ENCODE assay signal across 27 cellular contexts in the genomic region with DNA sequence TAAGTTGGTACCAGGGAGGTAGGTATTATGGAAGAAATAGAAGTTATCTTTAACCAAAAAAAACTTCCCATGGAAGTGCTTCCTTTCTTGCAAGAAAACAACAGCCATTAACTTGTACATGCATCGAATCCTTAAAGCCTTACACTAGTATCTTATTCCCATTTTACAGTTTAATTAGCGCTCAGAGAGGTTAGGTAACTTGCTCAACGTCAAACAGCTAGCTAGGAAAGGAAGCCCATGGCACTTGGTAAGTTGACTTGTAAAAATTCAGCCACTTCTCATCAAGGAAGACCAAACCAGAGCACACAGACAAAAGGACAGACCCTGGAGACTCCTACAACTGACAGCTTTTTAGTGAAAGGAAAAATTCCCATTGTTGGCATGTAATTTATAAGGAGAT.
"Had no signal": no experiment of that assay in that cellular context is flagged by ENCODE, and none has a peak within 500 bp of the region (broad histone marks: within the 10 kb centered on the region; RNA-seq: fewer than 3 reads in every experiment).

No MANE protein-coding gene starts in this region.

- H3K4me3 Mint-ChIP-seq: activated CD4-positive, alpha-beta memory T cell treated with anti-CD3 and anti-CD28 coated beads for 36 hours; activated CD8-positive, alpha-beta memory T cell treated with anti-CD3 and anti-CD28 coated beads, Interleukin-2, amount 10 ng/mL, durations not matched to agents 7 days and 5 days; activated CD8-positive, alpha-beta T cell treated with anti-CD3 and anti-CD28 coated beads, Interleukin-2, amount 10 ng/mL, durations not matched to agents 7 days and 5 days; activated naive CD4-positive, alpha-beta T cell treated with anti-CD3 and anti-CD28 coated beads for 36 hours; activated naive CD4-positive, alpha-beta T cell treated with anti-CD3 and anti-CD28 coated beads, Interleukin-2, amount 50 U/mL, for 24 hours; activated naive CD8-positive, alpha-beta T cell treated with anti-CD3 and anti-CD28 coated beads for 36 hours; activated naive CD8-positive, alpha-beta T cell treated with anti-CD3 and anti-CD28 coated beads, Interleukin-2, amount 50 U/mL, for 24 hours; activated T-helper 1 cell treated with anti-CD3 and anti-CD28 coated beads, Interleukin-12 subunit alpha, Interleukin-12 subunit beta, Interleukin-2, Interleukin-4 antibody, amounts not matched to agents 30 ng/mL and 10 ng/mL and 1 ng/mL, durations not matched to agents 14 hours and 24 hours and 36 hours; WTC11 had no signal

- H3K27me3 ChIP-seq: adrenal gland, body of pancreas, heart left ventricle had no signal

- H3K27ac ChIP-seq: adrenal gland, body of pancreas, heart left ventricle had no signal

- H3K9me3 Mint-ChIP-seq: activated CD4-positive, alpha-beta memory T cell treated with anti-CD3 and anti-CD28 coated beads for 36 hours; activated naive CD4-positive, alpha-beta T cell treated with anti-CD3 and anti-CD28 coated beads for 36 hours; activated naive CD4-positive, alpha-beta T cell treated with anti-CD3 and anti-CD28 coated beads, Interleukin-2, amount 50 U/mL, for 24 hours; activated naive CD8-positive, alpha-beta T cell treated with anti-CD3 and anti-CD28 coated beads for 36 hours; activated naive CD8-positive, alpha-beta T cell treated with anti-CD3 and anti-CD28 coated beads, Interleukin-2, amount 50 U/mL, for 24 hours; activated T-helper 1 cell treated with anti-CD3 and anti-CD28 coated beads, Interleukin-12 subunit alpha, Interleukin-12 subunit beta, Interleukin-2, Interleukin-4 antibody, amounts not matched to agents 30 ng/mL and 10 ng/mL and 1 ng/mL, durations not matched to agents 14 hours and 24 hours and 36 hours; activated T-helper 2 cell treated with anti-CD3 and anti-CD28 coated beads, Interferon-gamma antibody, Interleukin-2, Interleukin-4, amounts not matched to agents 10 μg/mL and 5 μg/mL and 100 μg/mL, durations not matched to agents 14 hours and 24 hours and 36 hours; WTC11 had no signal

- H3K27me3 Mint-ChIP-seq: activated CD4-positive, alpha-beta memory T cell treated with anti-CD3 and anti-CD28 coated beads for 36 hours; activated CD8-positive, alpha-beta memory T cell treated with anti-CD3 and anti-CD28 coated beads, Interleukin-2, amount 10 ng/mL, durations not matched to agents 7 days and 5 days; activated naive CD4-positive, alpha-beta T cell treated with anti-CD3 and anti-CD28 coated beads, Interleukin-2, amount 50 U/mL, for 24 hours; activated naive CD8-positive, alpha-beta T cell treated with anti-CD3 and anti-CD28 coated beads for 36 hours; activated naive CD8-positive, alpha-beta T cell treated with anti-CD3 and anti-CD28 coated beads, Interleukin-2, amount 50 U/mL, for 24 hours had no signal

- ATAC-seq: activated CD8-positive, alpha-beta memory T cell treated with anti-CD3 and anti-CD28 coated beads, Interleukin-2, amount 10 ng/mL, durations not matched to agents 7 days and 5 days; activated CD8-positive, alpha-beta T cell treated with anti-CD3 and anti-CD28 coated beads, Interleukin-2, amount 10 ng/mL, durations not matched to agents 7 days and 5 days; activated naive CD8-positive, alpha-beta T cell treated with anti-CD3 and anti-CD28 coated beads, Interleukin-2, amount 50 U/mL, for 24 hours; body of pancreas; esophagus mucosa; heart left ventricle; WTC11 had no signal

- H3K9me3 ChIP-seq: adrenal gland, body of pancreas, heart left ventricle had no signal

- H3K27ac Mint-ChIP-seq: activated CD4-positive, alpha-beta memory T cell treated with anti-CD3 and anti-CD28 coated beads for 36 hours; activated CD8-positive, alpha-beta memory T cell treated with anti-CD3 and anti-CD28 coated beads, Interleukin-2, amount 10 ng/mL, durations not matched to agents 7 days and 5 days; activated CD8-positive, alpha-beta T cell treated with anti-CD3 and anti-CD28 coated beads, Interleukin-2, amount 10 ng/mL, durations not matched to agents 7 days and 5 days; activated naive CD4-positive, alpha-beta T cell treated with anti-CD3 and anti-CD28 coated beads for 36 hours; activated naive CD4-positive, alpha-beta T cell treated with anti-CD3 and anti-CD28 coated beads, Interleukin-2, amount 50 U/mL, for 24 hours; activated naive CD8-positive, alpha-beta T cell treated with anti-CD3 and anti-CD28 coated beads for 36 hours; activated naive CD8-positive, alpha-beta T cell treated with anti-CD3 and anti-CD28 coated beads, Interleukin-2, amount 50 U/mL, for 24 hours; activated T-helper 1 cell treated with anti-CD3 and anti-CD28 coated beads, Interleukin-12 subunit alpha, Interleukin-12 subunit beta, Interleukin-2, Interleukin-4 antibody, amounts not matched to agents 30 ng/mL and 10 ng/mL and 1 ng/mL, durations not matched to agents 14 hours and 24 hours and 36 hours; activated T-helper 2 cell treated with anti-CD3 and anti-CD28 coated beads, Interferon-gamma antibody, Interleukin-2, Interleukin-4, amounts not matched to agents 10 μg/mL and 5 μg/mL and 100 μg/mL, durations not matched to agents 14 hours and 24 hours and 36 hours; WTC11 had no signal

- DNase-seq: activated CD4-positive, alpha-beta memory T cell treated with anti-CD3 and anti-CD28 coated beads for 36 hours; activated CD4-positive, alpha-beta T cell treated with anti-CD3 and anti-CD28 coated beads for 1 hour; activated CD4-positive, alpha-beta T cell treated with anti-CD3 and anti-CD28 coated beads for 48 hours; activated CD8-positive, alpha-beta memory T cell treated with anti-CD3 and anti-CD28 coated beads, Interleukin-2, amount 10 ng/mL, durations not matched to agents 7 days and 5 days; activated CD8-positive, alpha-beta memory T cell treated with anti-CD3 and anti-CD28 coated beads, Interleukin-2, amount 50 U/mL, for 4 hours; activated CD8-positive, alpha-beta T cell treated with anti-CD3 and anti-CD28 coated beads, Interleukin-2, amount 10 ng/mL, durations not matched to agents 7 days and 5 days; activated effector memory CD4-positive, alpha-beta T cell treated with anti-CD3 and anti-CD28 coated beads, Interleukin-2, amount 50 U/mL, for 16 hours; activated naive CD4-positive, alpha-beta T cell treated with anti-CD3 and anti-CD28 coated beads for 36 hours; activated naive CD8-positive, alpha-beta T cell treated with anti-CD3 and anti-CD28 coated beads for 36 hours; activated naive CD8-positive, alpha-beta T cell treated with anti-CD3 and anti-CD28 coated beads, Interleukin-2, amount 50 U/mL, for 24 hours; activated T-cell treated with anti-CD3 and anti-CD28 coated beads, Interleukin-2, amount 50 U/mL, for 1 hour; activated T-cell treated with anti-CD3 and anti-CD28 coated beads, Interleukin-2, amount 50 U/mL, for 48 hours; adrenal gland; amygdala; aorta; body of pancreas; caudate nucleus; effector CD8-positive, alpha-beta T cell; foreskin fibroblast; glutamatergic neuron; heart left ventricle; T-helper 2 cell had no signal

- H3K4me3 ChIP-seq: adrenal gland, body of pancreas, heart left ventricle had no signal
